26 cellular contexts compared by ENCODE assay signal in the genomic region with DNA sequence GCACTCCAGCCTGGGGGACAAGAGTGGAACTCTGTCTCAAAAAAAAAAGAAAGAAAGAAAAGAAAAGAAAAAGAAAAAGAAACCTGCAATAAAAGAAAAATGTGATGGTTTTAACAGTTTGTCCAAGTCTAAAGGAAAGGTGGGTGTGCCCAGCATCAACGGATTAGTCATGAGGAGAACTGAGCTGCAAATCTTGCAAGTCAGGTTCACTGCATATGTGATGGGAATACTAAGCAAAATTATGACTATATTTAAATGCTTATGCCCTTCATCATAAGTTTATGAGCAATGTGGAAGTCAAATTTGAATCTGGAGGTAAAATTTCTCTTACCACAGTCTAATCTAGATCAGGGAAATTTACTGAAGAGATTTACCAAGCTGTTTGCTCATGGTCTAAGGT. TPM values are rescaled to one million over a fixed set of nuclear protein-coding genes. Genes with fewer than 3 reads are reported as not detected.
DNase-seq lines count a peak whose midpoint lies in the region; ATAC-seq, FAIRE-seq and TF ChIP-seq lines count a peak whose summit lies in the region.
"Had no signal": no experiment of that assay in that cellular context is flagged by ENCODE, and none has a peak within 500 bp of the region (broad histone marks: within the 10 kb centered on the region; RNA-seq: fewer than 3 reads in every experiment).

No MANE protein-coding gene starts in this region.

- H3K36me3 ChIP-seq in gastroesophageal sphincter = no peaks in the 10 kb centered on the region

- H3K27me3 Mint-ChIP-seq in dendritic cell treated with granulocyte-macrophage colony-stimulating factor and Interleukin-4, amounts not matched to agents 40 ng/mL and 50 ng/mL, for 4 days = no peaks in the 10 kb centered on the region
- H3K27me3 Mint-ChIP-seq: naive thymus-derived CD8-positive, alpha-beta T cell; stimulated activated naive CD8-positive, alpha-beta T cell treated with anti-CD3 and anti-CD28 coated beads, Interleukin-15, amount 100 ng/mL, for 72 hours had no signal

- no peak overlapping the region for H3K27ac ChIP-seq in gastroesophageal sphincter

- H3K4me1 ChIP-seq in gastroesophageal sphincter = no peaks in the 10 kb centered on the region

- no peaks in the 10 kb centered on the region for H3K27me3 ChIP-seq in gastroesophageal sphincter
- H3K27me3 ChIP-seq: BLaER1 treated with 17β-estradiol and CSF1 and Interleukin-3, amounts not matched to agents 10 nM and 100 nM had no signal

- 45 to 59% methylated on average over 1 of the region's 1 CpG for WGBS in gastroesophageal sphincter (ENCODE audit: low coverage in 1 of 2), 2 donors

- no peaks in the 10 kb centered on the region for H3K9me3 ChIP-seq in gastroesophageal sphincter
- H3K9me3 ChIP-seq: BLaER1 treated with 17β-estradiol and CSF1 and Interleukin-3, amounts not matched to agents 10 nM and 100 nM had no signal

- no peak for ATAC-seq in gastroesophageal sphincter
- ATAC-seq: activated CD8-positive, alpha-beta T cell treated with anti-CD3 and anti-CD28 coated beads, Interleukin-2, amount 10 ng/mL, durations not matched to agents 7 days and 5 days; left lobe of liver; naive thymus-derived CD8-positive, alpha-beta T cell; stimulated activated naive CD8-positive, alpha-beta T cell treated with anti-CD3 and anti-CD28 coated beads, Interleukin-15, amount 100 ng/mL, for 72 hours had no signal

- TF ChIP-seq POLR2A in H54 (IDR thresholded peaks at IDR 0.05; ENCODE audit: low read depth, low read length) (no peak), gastroesophageal sphincter (IDR thresholded peaks at IDR 0.05) (no peak)

- no peak overlapping the region for H3K4me3 ChIP-seq in gastroesophageal sphincter
- H3K4me3 ChIP-seq: BLaER1 treated with 17β-estradiol and CSF1 and Interleukin-3, amounts not matched to agents 10 nM and 100 nM had no signal

- H3K36me3 Mint-ChIP-seq in dendritic cell treated with granulocyte-macrophage colony-stimulating factor and Interleukin-4, amounts not matched to agents 40 ng/mL and 50 ng/mL, for 4 days (ENCODE audit: low read depth) = peaks cover 10% of the 10 kb centered on the region
- H3K36me3 Mint-ChIP-seq: naive thymus-derived CD8-positive, alpha-beta T cell had no signal

- DNase-seq in A172 (ENCODE audit: low spot score) = peak; percentile 23
- DNase-seq in H54 (ENCODE audit: insufficient read length, low spot score) = peak; percentile 26
- peak; percentile 6 for DNase-seq in hepatic stellate cell (ENCODE audit: low spot score)
- DNase-seq in UCSD-AML1 (lab: John Stamatoyannopoulos, UW; ENCODE audit: unreplicated experiment) = no peak
- no peak for DNase-seq in SW480 (ENCODE audit: low spot score)
- no peak for DNase-seq in cardiac septum (ENCODE audit: low spot score)
- DNase-seq: activated CD4-positive, alpha-beta T cell treated with anti-CD3 and anti-CD28 coated beads for 1 hour; activated CD8-positive, alpha-beta T cell treated with anti-CD3 and anti-CD28 coated beads, Interleukin-2, amount 10 ng/mL, durations not matched to agents 7 days and 5 days; activated gamma-delta T cell treated with Interleukin-2 at 50 U/mL for 16 hours; activated T-cell treated with anti-CD3 and anti-CD28 coated beads, Interleukin-2, amount 50 U/mL, for 1 hour; H7; MV-4-11; naive thymus-derived CD8-positive, alpha-beta T cell; NCI-H187; NCI-H2227 treated with DMSO at 0.1 percent for 48 hours; NCI-H774; OCI-M1; SIG-M5; stimulated activated naive CD8-positive, alpha-beta T cell treated with anti-CD3 and anti-CD28 coated beads, Interleukin-15, amount 100 ng/mL, for 72 hours; T-helper 1 cell had no signal

- H3K4me1 Mint-ChIP-seq in dendritic cell treated with granulocyte-macrophage colony-stimulating factor and Interleukin-4, amounts not matched to agents 40 ng/mL and 50 ng/mL, for 4 days (ENCODE audit: low read depth) = peaks cover 40% of the 10 kb centered on the region
- H3K4me1 Mint-ChIP-seq: stimulated activated naive CD8-positive, alpha-beta T cell treated with anti-CD3 and anti-CD28 coated beads, Interleukin-15, amount 100 ng/mL, for 72 hours had no signal

- H3K4me3 Mint-ChIP-seq in dendritic cell treated with granulocyte-macrophage colony-stimulating factor and Interleukin-4, amounts not matched to agents 40 ng/mL and 50 ng/mL, for 4 days = no peak overlapping the region
- H3K4me3 Mint-ChIP-seq: activated CD8-positive, alpha-beta T cell treated with anti-CD3 and anti-CD28 coated beads, Interleukin-2, amount 10 ng/mL, durations not matched to agents 7 days and 5 days; naive thymus-derived CD8-positive, alpha-beta T cell; stimulated activated naive CD8-positive, alpha-beta T cell treated with anti-CD3 and anti-CD28 coated beads, Interleukin-15, amount 100 ng/mL, for 72 hours had no signal

- no peaks in the 10 kb centered on the region for H3K9me3 Mint-ChIP-seq in dendritic cell treated with granulocyte-macrophage colony-stimulating factor and Interleukin-4, amounts not matched to agents 40 ng/mL and 50 ng/mL, for 4 days
- H3K9me3 Mint-ChIP-seq: naive thymus-derived CD8-positive, alpha-beta T cell; stimulated activated naive CD8-positive, alpha-beta T cell treated with anti-CD3 and anti-CD28 coated beads, Interleukin-15, amount 100 ng/mL, for 72 hours had no signal

- peak; percentile 50 for FAIRE-seq in H54 (lab: Jason Lieb, UNC)
- FAIRE-seq: A204.1, TTC549 had no signal

- TF ChIP-seq EP300 in gastroesophageal sphincter (IDR thresholded peaks at IDR 0.05) = no peak

- TF ChIP-seq CTCF in gastroesophageal sphincter (IDR thresholded peaks at IDR 0.05) = no peak

- intact Hi-C loops in dendritic cell treated with granulocyte-macrophage colony-stimulating factor and Interleukin-4, amounts not matched to agents 40 ng/mL and 50 ng/mL, for 4 days (cut with micrococcal nuclease) = no loop called here
- intact Hi-C loops in cardiac septum (cut with DNase I) = no loop called here

- H3K27ac Mint-ChIP-seq in dendritic cell treated with granulocyte-macrophage colony-stimulating factor and Interleukin-4, amounts not matched to agents 40 ng/mL and 50 ng/mL, for 4 days = peak overlapping the region; percentile 50
- H3K27ac Mint-ChIP-seq: activated CD8-positive, alpha-beta T cell treated with anti-CD3 and anti-CD28 coated beads, Interleukin-2, amount 10 ng/mL, durations not matched to agents 7 days and 5 days; stimulated activated naive CD8-positive, alpha-beta T cell treated with anti-CD3 and anti-CD28 coated beads, Interleukin-15, amount 100 ng/mL, for 72 hours had no signal

RNA-seq across cellular contexts. Expression of gene CDK19, which starts 13.1 kb away (rescaled TPM):
- 10.2 and 10.5 TPM in 2 replicates for total RNA-seq in A172 (2014; rRNA removed; shearing (Covaris generic))
- 10 to 100 TPM; 12.9 to 23.2 (median 13.2) TPM for total RNA-seq in gastroesophageal sphincter
- total RNA-seq in cardiac septum = 8.3 TPM

RNA-seq across cellular contexts. Expression of gene AMD1, which starts 46.2 kb away (rescaled TPM):
- total RNA-seq in A172 (2014; rRNA removed; shearing (Covaris generic)) = 114 and 144 TPM in 2 replicates
- total RNA-seq in gastroesophageal sphincter (10 to 100 TPM; 51.4 to 96.5 (median 79.0) TPM), cardiac septum (46.0 TPM)

Comparison
In these comparisons a context has a peak if more than half of its experiments do, and no peak if none do; other contexts are left out.
1. DNase-seq: peak in A172 (single experiment), H54 (single experiment) and hepatic stellate cell (single experiment); none in UCSD-AML1 (single experiment), SW480 (single experiment) and cardiac septum (single experiment).